ENCODE assay signal across 11 cellular contexts in the genomic region with DNA sequence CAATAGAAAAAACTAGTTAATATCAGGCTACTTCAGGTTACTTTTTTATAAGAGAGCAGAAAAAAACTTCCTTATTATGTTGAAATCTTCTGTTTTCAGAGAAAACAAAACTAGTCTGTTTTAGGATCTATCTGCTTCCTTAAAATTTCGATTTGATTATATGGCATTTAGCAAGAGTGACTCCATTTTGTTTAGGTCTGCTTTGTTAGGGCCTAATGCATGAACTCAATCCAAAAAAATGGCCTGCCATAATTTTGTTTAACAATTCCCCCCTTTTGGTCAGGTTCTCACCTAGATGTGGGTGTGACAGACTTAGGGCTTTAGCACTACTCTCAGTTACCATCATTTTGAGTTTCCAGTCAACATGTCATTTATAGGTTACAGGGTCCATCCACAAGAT.
"Had no signal": no experiment of that assay in that cellular context is flagged by ENCODE, and none has a peak within 500 bp of the region (broad histone marks: within the 10 kb centered on the region; RNA-seq: fewer than 3 reads in every experiment).

No MANE protein-coding gene starts in this region.

- FAIRE-seq: H1, H54 had no signal

- H3K27ac ChIP-seq: GM23248 had no signal

- H3K36me3 ChIP-seq: HAP-1 had no signal

- H3K4me1 ChIP-seq: HAP-1 had no signal

- H3K4me2 ChIP-seq: GM23338 had no signal

- DNase-seq: GM23248, GOT3, H7, H9, HCEC 1CT, HFFc6 had no signal

- H3K9me3 ChIP-seq: HAP-1 had no signal

- H3K4me3 ChIP-seq: GM23248, GM23338, HAP-1 had no signal

- H2AFZ ChIP-seq: GM23248, GM23338 had no signal

- H3K9ac ChIP-seq: GM23248 had no signal

- ATAC-seq: GM23338, HCT116 had no signal
